17 cellular contexts compared by ENCODE assay signal in genomic region chr2:9744256-9745004, GRCh38.
DNase-seq lines count a peak whose midpoint lies in the region; TF ChIP-seq lines count a peak whose summit lies in the region.
"Had no signal": no experiment of that assay in that cellular context is flagged by ENCODE, and none has a peak within 500 bp of the region (broad histone marks: within the 10 kb centered on the region; RNA-seq: fewer than 3 reads in every experiment).

No MANE protein-coding gene starts in this region.

- TF ChIP-seq CTCF in retinal pigment epithelial cell (conservative IDR thresholded peaks at IDR 0.05; ENCODE audit: low read depth, low read length) = no peak

- no peaks in the 10 kb centered on the region for H3K9me3 ChIP-seq in adipocyte (ENCODE audit: control insufficient read depth, low read length)
- no peaks in the 10 kb centered on the region for H3K9me3 ChIP-seq in effector memory CD4-positive, alpha-beta T cell (ENCODE audit: control insufficient read depth, low read length)
- H3K9me3 ChIP-seq: BLaER1, stomach had no signal

- no peak overlapping the region for H3K27ac ChIP-seq in effector memory CD4-positive, alpha-beta T cell (ENCODE audit: insufficient read depth, low read length, poor library complexity, severe bottlenecking)
- H3K27ac ChIP-seq: BLaER1, WERI-Rb-1 had no signal

- H3K4me3 ChIP-seq in adipocyte (ENCODE audit: low read length) (no peak overlapping the region), retinal pigment epithelial cell (ENCODE audit: low read length) (no peak overlapping the region)
- no peak overlapping the region for H3K4me3 ChIP-seq in effector memory CD4-positive, alpha-beta T cell (ENCODE audit: insufficient read depth, low read depth, low read length, poor library complexity, severe bottlenecking)
- H3K4me3 ChIP-seq: BLaER1, stomach had no signal

- H3K27me3 ChIP-seq in adipocyte (replicated peaks; ENCODE audit: control insufficient read depth, insufficient read depth, low read length) = no peaks in the 10 kb centered on the region
- H3K27me3 ChIP-seq in effector memory CD4-positive, alpha-beta T cell (replicated peaks; ENCODE audit: control insufficient read depth, insufficient read depth, low read length, poor library complexity, severe bottlenecking) = no peaks in the 10 kb centered on the region
- H3K27me3 ChIP-seq: BLaER1, stomach had no signal

- H3K9ac ChIP-seq in adipocyte (ENCODE audit: low read length) = no peak overlapping the region
- H3K9ac ChIP-seq: BLaER1 had no signal

- H3K4me1 ChIP-seq in adipocyte (ENCODE audit: control insufficient read depth, insufficient read depth, low read length) = peaks cover 11% of the 10 kb centered on the region
- H3K4me1 ChIP-seq in effector memory CD4-positive, alpha-beta T cell (ENCODE audit: control insufficient read depth, insufficient read depth, low read length, poor library complexity, severe bottlenecking) = peaks cover 3% of the 10 kb centered on the region

- DNase-seq in NCI-H1417 (lab: John Stamatoyannopoulos, UW) = peak in 2 of 3 experiments; percentile 31 to 35
- DNase-seq in NCI-H1417 treated with DMSO at 0.1 percent for 48 hours (lab: John Stamatoyannopoulos, UW) = no peak
- DNase-seq in GM03348 (ENCODE audit: low spot score) = peak; percentile 27
- peak; percentile 17 for DNase-seq in adipocyte (ENCODE audit: low read depth)
- peak; percentile 89 for DNase-seq in retinal pigment epithelial cell (ENCODE audit: low read depth)
- DNase-seq in stimulated activated CD8-positive, alpha-beta memory T cell treated with anti-CD3 and anti-CD28 coated beads, Interleukin-4, amount 100 ng/mL, for 48 hours = no peak
- no peak for DNase-seq in effector memory CD4-positive, alpha-beta T cell
- DNase-seq in DMS114 treated with DMSO at 0.1 percent for 48 hours (lab: John Stamatoyannopoulos, UW; ENCODE audit: unreplicated experiment) = no peak
- DNase-seq: aorta, COR-L47, midbrain, NCI-H1105 treated with DMSO at 0.1 percent for 48 hours, NCI-H2081, stomach, trophoblast cell, WERI-Rb-1 had no signal

- no peaks in the 10 kb centered on the region for H3K36me3 ChIP-seq in adipocyte (ENCODE audit: control insufficient read depth, insufficient read depth, low read length, severe bottlenecking)
- no peaks in the 10 kb centered on the region for H3K36me3 ChIP-seq in effector memory CD4-positive, alpha-beta T cell (ENCODE audit: control insufficient read depth, insufficient read depth, low read length)
- H3K36me3 ChIP-seq: BLaER1, stomach, WERI-Rb-1 had no signal

Comparison
In these comparisons a context has a peak if more than half of its experiments do, and no peak if none do; other contexts are left out.
1. DNase-seq: peak in NCI-H1417 (2 of 3), GM03348 (single experiment), adipocyte (single experiment) and retinal pigment epithelial cell (single experiment); none in NCI-H1417 treated with DMSO at 0.1 percent for 48 hours (single experiment), stimulated activated CD8-positive, alpha-beta memory T cell treated with anti-CD3 and anti-CD28 coated beads, Interleukin-4, amount 100 ng/mL, for 48 hours (single experiment), effector memory CD4-positive, alpha-beta T cell (0 of 3) and DMS114 treated with DMSO at 0.1 percent for 48 hours (single experiment).